8 cellular contexts compared by ENCODE assay signal in the genomic region with DNA sequence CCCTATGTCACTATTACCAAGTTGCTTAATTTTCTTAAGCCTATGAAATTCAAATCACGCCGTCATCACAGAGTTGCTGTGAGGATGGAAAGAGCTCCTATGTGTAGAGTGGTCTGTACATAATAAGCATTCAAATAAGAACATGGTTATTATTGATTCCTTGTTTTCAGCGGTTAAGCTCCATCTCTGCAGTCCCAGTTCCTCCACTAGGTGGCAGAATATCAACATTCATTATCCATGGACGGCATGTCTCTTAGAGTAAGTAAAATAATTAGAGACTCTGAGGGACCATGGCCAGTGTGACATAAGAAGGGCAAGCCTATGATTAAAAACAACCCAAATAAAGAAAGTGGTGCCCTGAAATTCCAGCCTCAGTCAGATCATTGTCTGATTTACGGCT.
DNase-seq lines count a peak whose midpoint lies in the region; ATAC-seq, FAIRE-seq and TF ChIP-seq lines count a peak whose summit lies in the region.

No MANE protein-coding gene starts in this region.

- TF ChIP-seq CTCF in HepG2 (CRISPR knock-in tag; IDR thresholded peaks at IDR 0.05) (peak; percentile 67), testis (IDR thresholded peaks at IDR 0.05) (peak; percentile 69 to 76 (median 70))

- CTCF ChIA-PET in HepG2 (lab: Yijun Ruan, JAX; ENCODE audit: low intra/inter-chr PET ratio, low total read pairs): interaction anchor here (1.7 kb wide), 2 partner anchors 348 to 448 kb away, joined by 9 to 12 read pairs; no protein-coding TSS in a partner anchor

- H3K4me3 ChIP-seq in HepG2 (replicated peaks in 1 of 3; ENCODE audit: insufficient read depth in 1 of 3, low read depth in 2 of 3, low read length in 3 of 3) (no peak overlapping the region), testis (no peak overlapping the region)

- intact Hi-C loops in HepG2 (cut with micrococcal nuclease; ENCODE audit: unreplicated experiment): no loop called here
- intact Hi-C loops in testis (cut with DNase I; ENCODE audit: low total_unique reads): loop anchor here (10.0 kb wide), 1 partner anchor 132 kb away; the partner anchor contains the start of gene NHS

- 0% methylated on average over 4 of the region's 5 CpGs for WGBS in HepG2 (ENCODE audit: low lambda C conversion rate)
- 16 to 35% methylated on average over 5 of the region's 5 CpGs for WGBS in testis, 2 donors

- H3K36me3 ChIP-seq in HepG2 (replicated peaks in 1 of 2; ENCODE audit: control insufficient read depth in 1 of 2, insufficient read depth in 2 of 2, low read length in 2 of 2): no peaks in the 10 kb centered on the region
- no peaks in the 10 kb centered on the region for H3K36me3 ChIP-seq in testis (ENCODE audit: low read depth, missing control alignments)

- H3K27me3 ChIP-seq in HepG2 (ENCODE audit: control insufficient read depth in 1 of 2, insufficient read depth in 2 of 2, low read length in 2 of 2) (no peaks in the 10 kb centered on the region), testis (no peaks in the 10 kb centered on the region)

- in situ Hi-C loops in HepG2 (cut with HindIII; ENCODE audit: extremely low pct_ligation_motif_present, low pct_unique_long_range_greater_than_20kb): loop anchor here (25.0 kb wide), 1 partner anchor 445 kb away; no protein-coding TSS in a partner anchor

- no peak overlapping the region for H3K27ac ChIP-seq in HepG2 (ENCODE audit: extremely low read length, insufficient read depth, low read length)
- H3K27ac ChIP-seq in testis: no peak overlapping the region

- no peak for TF ChIP-seq POLR2A in HepG2 (IDR thresholded peaks at IDR 0.05; ENCODE audit: insufficient read depth in 1 of 2, low read depth in 2 of 2, low read length in 2 of 2)
- no peak for TF ChIP-seq POLR2A in testis (IDR thresholded peaks at IDR 0.05)

- TF ChIP-seq EP300 in Ishikawa (IDR thresholded peaks at IDR 0.05; ENCODE audit: borderline replicate concordance): no peak
- TF ChIP-seq EP300 in HepG2 (IDR thresholded peaks at IDR 0.05; ENCODE audit: low read depth in 2 of 2, low read length in 2 of 2): no peak
- TF ChIP-seq EP300 in HepG2 (CRISPR knock-in tag; IDR thresholded peaks at IDR 0.05; ENCODE audit: borderline replicate concordance): no peak

- H3K9me3 ChIP-seq in HepG2 (ENCODE audit: low read length): no peaks in the 10 kb centered on the region
- H3K9me3 ChIP-seq in testis: no peaks in the 10 kb centered on the region

- BruUV-seq in HepG2 (replicated peaks; lab: Mats Ljungman, UMichigan): no TSS peak

- no peaks in the 10 kb centered on the region for H3K79me2 ChIP-seq in HepG2 (ENCODE audit: insufficient read depth, low read length)

- H4K20me1 ChIP-seq in HepG2 (ENCODE audit: insufficient read depth, low read length): no peaks in the 10 kb centered on the region

- POLR2A ChIA-PET in HepG2 (lab: Yijun Ruan, JAX): no interaction called here

- DNase-seq in activated effector memory CD4-positive, alpha-beta T cell treated with anti-CD3 and anti-CD28 coated beads, Interleukin-2, amount 50 U/mL, for 16 hours: peak; percentile 59
- no peak for DNase-seq in activated effector memory CD4-positive, alpha-beta T cell treated with Interleukin-2 at 50 U/mL for 16 hours
- DNase-seq in OCI-M1 (lab: John Stamatoyannopoulos, UW) (peak; percentile 60), HepG2 (ENCODE audit: low spot score) (peak; percentile 10), testis (peak; percentile 65), GDM1 (lab: John Stamatoyannopoulos, UW) (no peak)
- peak; percentile 4 for DNase-seq in central memory CD4-positive, alpha-beta T cell

- peak; percentile 23 for FAIRE-seq in HepG2 (lab: Jason Lieb, UNC)

- no peak overlapping the region for H2AFZ ChIP-seq in HepG2 (ENCODE audit: low read length)

- no peak overlapping the region for H3K4me2 ChIP-seq in HepG2 (ENCODE audit: low read depth, low read length)

- TF ChIP-seq RAD21 in Ishikawa (IDR thresholded peaks at IDR 0.05; ENCODE audit: low read depth): peak; percentile 66
- no peak for TF ChIP-seq RAD21 in HepG2 (CRISPR knock-in tag; IDR thresholded peaks at IDR 0.05)

- no peak overlapping the region for H3K9ac ChIP-seq in HepG2 (ENCODE audit: insufficient read depth, low read depth, low read length)

- peak; percentile 50; the same call in 2 of the 3 replicates for ATAC-seq in HepG2

- no peaks in the 10 kb centered on the region for H3K4me1 ChIP-seq in HepG2 (ENCODE audit: insufficient read depth, low read length)
- H3K4me1 ChIP-seq in testis: no peaks in the 10 kb centered on the region

TF ChIP-seq in Ishikawa, 13 proteins besides CTCF, POLR2A, EP300 and RAD21:
- TF ChIP-seq CEBPB (IDR thresholded peaks at IDR 0.05) (no peak), ZBTB7A (IDR thresholded peaks at IDR 0.05; ENCODE audit: low read depth) (no peak), EGR1 (IDR thresholded peaks at IDR 0.05) (no peak)
- TF ChIP-seq, protein P1, sequence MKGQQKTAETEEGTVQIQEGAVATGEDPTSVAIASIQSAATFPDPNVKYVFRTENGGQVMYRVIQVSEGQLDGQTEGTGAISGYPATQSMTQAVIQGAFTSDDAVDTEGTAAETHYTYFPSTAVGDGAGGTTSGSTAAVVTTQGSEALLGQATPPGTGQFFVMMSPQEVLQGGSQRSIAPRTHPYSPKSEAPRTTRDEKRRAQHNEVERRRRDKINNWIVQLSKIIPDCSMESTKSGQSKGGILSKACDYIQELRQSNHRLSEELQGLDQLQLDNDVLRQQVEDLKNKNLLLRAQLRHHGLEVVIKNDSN (IDR thresholded peaks at IDR 0.05): no peak

TF ChIP-seq in HepG2, 621 proteins besides CTCF, POLR2A, EP300 and RAD21:
- TF ChIP-seq NFE2 (CRISPR knock-in tag; IDR thresholded peaks at IDR 0.05) (no peak), SMC3 (IDR thresholded peaks at IDR 0.05; ENCODE audit: low read length) (peak; percentile 44; the same call in 1 of the 2 replicates), DMTF1 (CRISPR knock-in tag; IDR thresholded peaks at IDR 0.05) (no peak), STAG1 (CRISPR knock-in tag; IDR thresholded peaks at IDR 0.05) (peak; percentile 66)

Comparison
In these comparisons a context has a peak if more than half of its experiments do, and no peak if none do; other contexts are left out.
1. DNase-seq: peak in activated effector memory CD4-positive, alpha-beta T cell treated with anti-CD3 and anti-CD28 coated beads, Interleukin-2, amount 50 U/mL, for 16 hours (single experiment), OCI-M1 (single experiment), central memory CD4-positive, alpha-beta T cell (single experiment), HepG2 (single experiment) and testis (single experiment); none in activated effector memory CD4-positive, alpha-beta T cell treated with Interleukin-2 at 50 U/mL for 16 hours (single experiment) and GDM1 (single experiment).